8 cellular contexts compared by ENCODE assay signal in genomic region chr17:80005360-80006338, GRCh38. TPM values are rescaled to one million over a fixed set of nuclear protein-coding genes. Genes with fewer than 3 reads are reported as not detected.
A peak's percentile ranks its signal among the peaks of the same experiment; 100 is the strongest.
DNase-seq lines count a peak whose midpoint lies in the region; ATAC-seq, FAIRE-seq and TF ChIP-seq lines count a peak whose summit lies in the region.

No MANE protein-coding gene starts in this region.

- H3K27me3 Mint-ChIP-seq in activated T-cell treated with anti-CD3 and anti-CD28 coated beads, Interleukin-2, amount 50 U/mL, for 24 hours: no peaks in the 10 kb centered on the region

- H2BK120ac ChIP-seq in neuronal stem cell (ENCODE audit: low read depth, low read length): no peak overlapping the region

- no peak overlapping the region for H4K8ac ChIP-seq in neuronal stem cell (ENCODE audit: low read depth, low read length)

- no peak overlapping the region for H2BK5ac ChIP-seq in neuronal stem cell (ENCODE audit: low read length)

- H3K36me3 Mint-ChIP-seq in activated T-cell treated with anti-CD3 and anti-CD28 coated beads, Interleukin-2, amount 50 U/mL, for 24 hours (ENCODE audit: low read depth): no peaks in the 10 kb centered on the region

- TF ChIP-seq CTCF in AG09309 (IDR thresholded peaks at IDR 0.05; ENCODE audit: control insufficient read depth, insufficient read depth, low read depth, low read length, missing control alignments): peak; percentile 97

- H3K4me3 ChIP-seq in AG09309 (ENCODE audit: control insufficient read depth, low read depth, low read length) (no peak overlapping the region), neuronal stem cell (ENCODE audit: low read length in 2 of 2) (no peak overlapping the region)

- no peak overlapping the region for H3K4me3 Mint-ChIP-seq in activated T-cell treated with anti-CD3 and anti-CD28 coated beads, Interleukin-2, amount 50 U/mL, for 24 hours

- H2BK15ac ChIP-seq in neuronal stem cell (ENCODE audit: low read length): no peak overlapping the region

- peak overlapping the region; percentile 68 for H2AK5ac ChIP-seq in neuronal stem cell (ENCODE audit: low read depth, low read length)

- H3K27ac ChIP-seq in neuronal stem cell (replicated peaks; ENCODE audit: low read length): no peak overlapping the region

- no peak overlapping the region for H3K27ac Mint-ChIP-seq in activated T-cell treated with anti-CD3 and anti-CD28 coated beads, Interleukin-2, amount 50 U/mL, for 24 hours

- DNase-seq in AG09309 (ENCODE audit: low read depth) (no peak), GM12892 (ENCODE audit: insufficient read length) (peak; percentile 92), NCI-H69 (lab: John Stamatoyannopoulos, UW) (peak; percentile 70), fibroblast of peridontal ligament (ENCODE audit: extremely low read depth) (peak; percentile 36), neuronal stem cell (ENCODE audit: low spot score) (peak; percentile 56)
- DNase-seq in activated T-cell treated with anti-CD3 and anti-CD28 coated beads, Interleukin-2, amount 50 U/mL, for 24 hours: peak; percentile 78

- H2BK12ac ChIP-seq in neuronal stem cell (ENCODE audit: low read length): no peak overlapping the region

- no peak overlapping the region for H4K91ac ChIP-seq in neuronal stem cell (ENCODE audit: low read depth, low read length, poor library complexity)

- H3K79me1 ChIP-seq in neuronal stem cell (ENCODE audit: low read depth, low read length): peaks cover 5% of the 10 kb centered on the region

- H3K23ac ChIP-seq in neuronal stem cell (ENCODE audit: low read depth, low read length, poor library complexity): peak overlapping the region; percentile 44

- peak overlapping the region; percentile 70 for H3K9ac ChIP-seq in neuronal stem cell (ENCODE audit: low read depth, low read length, poor library complexity)

- no CpG with 5 or more reads among the region's 37 CpGs for WGBS in neuronal stem cell (ENCODE audit: extremely low coverage in 2 of 2, insufficient read length in 2 of 2, insufficient replicate concordance in 1 of 2), 2 donors

- peak overlapping the region; percentile 36 for H3K4me2 ChIP-seq in neuronal stem cell (ENCODE audit: insufficient read depth, low read length, poor library complexity, severe bottlenecking)

- peak; percentile 86 for FAIRE-seq in GM12892 (lab: Jason Lieb, UNC)

- H2AFZ ChIP-seq in neuronal stem cell (ENCODE audit: low read length): no peak overlapping the region

- peaks cover 16 to 85% of the 10 kb centered on the region in 2 donors for H3K36me3 ChIP-seq in neuronal stem cell (replicated peaks in 1 of 2; ENCODE audit: control insufficient read depth in 2 of 2, insufficient read depth in 2 of 2, low read length in 2 of 2)

- H3K18ac ChIP-seq in neuronal stem cell (ENCODE audit: low read length): peak overlapping the region; percentile 59

- H3K14ac ChIP-seq in neuronal stem cell (ENCODE audit: low read length): no peak overlapping the region

- no peak for ATAC-seq in GM19351 (IDR thresholded peaks at IDR 0.05; ENCODE audit: unreplicated experiment)
- ATAC-seq in GM21619 (IDR thresholded peaks at IDR 0.05; ENCODE audit: unreplicated experiment): no peak

- H3K4me1 Mint-ChIP-seq in activated T-cell treated with anti-CD3 and anti-CD28 coated beads, Interleukin-2, amount 50 U/mL, for 24 hours (ENCODE audit: low read depth): peaks cover 7% of the 10 kb centered on the region

- peaks cover 0 to 5% of the 10 kb centered on the region in 2 donors for H3K9me3 ChIP-seq in neuronal stem cell (replicated peaks in 1 of 2; ENCODE audit: control insufficient read depth in 2 of 2, insufficient read depth in 1 of 2, low read depth in 1 of 2, low read length in 2 of 2)

- no peaks in the 10 kb centered on the region for H3K27me3 ChIP-seq in neuronal stem cell (ENCODE audit: control insufficient read depth in 3 of 3, insufficient read depth in 3 of 3, low read depth in 1 of 3, low read length in 3 of 3)

- H3K4me1 ChIP-seq in neuronal stem cell (ENCODE audit: control insufficient read depth in 2 of 2, insufficient read depth in 1 of 2, low read depth in 1 of 2, low read length in 2 of 2): no peaks in the 10 kb centered on the region

- H3K9me3 Mint-ChIP-seq in activated T-cell treated with anti-CD3 and anti-CD28 coated beads, Interleukin-2, amount 50 U/mL, for 24 hours: no peaks in the 10 kb centered on the region

- TF ChIP-seq POLR2A in GM12892 (IDR thresholded peaks at IDR 0.05; ENCODE audit: low read depth, low read length): no peak

- H3K4ac ChIP-seq in neuronal stem cell (ENCODE audit: low read length): no peak overlapping the region

RNA-seq across cellular contexts. Expression of gene TBC1D16, which starts 30.0 kb away (rescaled TPM):
- polyA plus RNA-seq in GM12892 (2012; ENCODE audit: missing spikeins): 0.45 TPM
- 23.3 TPM for polyA plus RNA-seq in neuronal stem cell (2013, experiment 1 of 2)
- polyA plus RNA-seq in neuronal stem cell (2013, experiment 2 of 2): 22.9 TPM

RNA-seq across cellular contexts. Expression of gene CCDC40, which starts 30.8 kb away (rescaled TPM):
- 0.25 TPM for polyA plus RNA-seq in GM12892 (2012; ENCODE audit: missing spikeins)
- polyA plus RNA-seq in neuronal stem cell (2013, experiment 1 of 2): 5.8 TPM
- 6.3 TPM for polyA plus RNA-seq in neuronal stem cell (2013, experiment 2 of 2)
